In the genomic region with DNA sequence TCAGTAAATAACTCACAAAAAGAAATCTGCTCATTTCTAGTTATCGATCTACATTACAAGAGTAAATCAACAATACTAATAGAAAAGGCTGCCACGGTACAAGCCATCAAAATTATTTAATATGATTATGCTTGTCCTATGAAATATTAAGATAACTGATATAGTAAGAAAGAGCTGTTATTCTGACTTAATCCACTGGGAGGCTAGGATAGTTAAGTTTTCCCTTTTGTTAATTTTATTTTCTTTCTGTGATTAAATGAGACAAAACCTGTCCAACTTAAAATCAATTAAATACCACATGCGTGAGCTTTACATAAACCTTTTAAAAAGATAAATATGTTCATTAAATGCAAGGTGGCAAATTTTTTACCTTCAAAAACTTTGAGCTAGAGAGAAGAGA, we compare ENCODE assay signal across 17 cellular contexts.
A peak's percentile ranks its signal among the peaks of the same experiment; 100 is the strongest.
DNase-seq lines count a peak whose midpoint lies in the region; ATAC-seq and TF ChIP-seq lines count a peak whose summit lies in the region.
"Had no signal": no experiment of that assay in that cellular context is flagged by ENCODE, and none has a peak within 500 bp of the region (broad histone marks: within the 10 kb centered on the region; RNA-seq: fewer than 3 reads in every experiment).

No MANE protein-coding gene starts in this region.

- no peak for DNase-seq in activated naive CD8-positive, alpha-beta T cell treated with anti-CD3 and anti-CD28 coated beads for 36 hours
- no peak for DNase-seq in Panc1 (ENCODE audit: low read depth, low spot score)
- peak; percentile 12 for DNase-seq in fibroblast of peridontal ligament (ENCODE audit: extremely low read depth)
- DNase-seq in Calu3: no peak
- no peak for DNase-seq in NCI-H524 treated with DMSO at 0.1 percent for 48 hours (lab: John Stamatoyannopoulos, UW)
- no peak for DNase-seq in effector memory CD4-positive, alpha-beta T cell
- DNase-seq: activated naive CD4-positive, alpha-beta T cell; DMS153; effector memory CD8-positive, alpha-beta T cell; immature natural killer cell; NCI-H2029 treated with DMSO at 0.1 percent for 48 hours; RPMI8226 had no signal

- peaks cover 52% of the 10 kb centered on the region for H3K4me1 Mint-ChIP-seq in activated naive CD8-positive, alpha-beta T cell (ENCODE audit: low read depth)
- H3K4me1 Mint-ChIP-seq in activated naive CD8-positive, alpha-beta T cell treated with anti-CD3 and anti-CD28 coated beads for 36 hours: peaks cover 24% of the 10 kb centered on the region
- H3K4me1 Mint-ChIP-seq in Calu3 (ENCODE audit: low read depth, unreplicated experiment): no peaks in the 10 kb centered on the region

- no peaks in the 10 kb centered on the region for H3K36me3 ChIP-seq in Panc1 (ENCODE audit: control insufficient read depth, insufficient read depth, low read length)
- no peaks in the 10 kb centered on the region for H3K36me3 ChIP-seq in effector memory CD4-positive, alpha-beta T cell (ENCODE audit: control insufficient read depth, insufficient read depth, low read length)

- ATAC-seq in Panc1 (no peak), GM21381 (IDR thresholded peaks at IDR 0.05; ENCODE audit: unreplicated experiment) (no peak)
- ATAC-seq: effector memory CD8-positive, alpha-beta T cell; gastroesophageal sphincter had no signal

- H3K9me3 ChIP-seq in Panc1 (ENCODE audit: control insufficient read depth, insufficient read depth, low read depth, low read length): no peaks in the 10 kb centered on the region
- H3K9me3 ChIP-seq in effector memory CD4-positive, alpha-beta T cell (ENCODE audit: control insufficient read depth, low read length): no peaks in the 10 kb centered on the region

- CTCF ChIA-PET in Panc1 (lab: Charles Lee): no interaction called here
- CTCF ChIA-PET in Calu3 (lab: Charles Lee): no interaction called here

- no peaks in the 10 kb centered on the region for H3K27me3 Mint-ChIP-seq in activated naive CD8-positive, alpha-beta T cell
- no peaks in the 10 kb centered on the region for H3K27me3 Mint-ChIP-seq in activated naive CD8-positive, alpha-beta T cell treated with anti-CD3 and anti-CD28 coated beads for 36 hours
- no peaks in the 10 kb centered on the region for H3K27me3 Mint-ChIP-seq in Calu3 (ENCODE audit: unreplicated experiment)
- H3K27me3 Mint-ChIP-seq: effector memory CD8-positive, alpha-beta T cell had no signal

- H3K9me3 Mint-ChIP-seq in activated naive CD8-positive, alpha-beta T cell (ENCODE audit: low read depth): peaks cover 6% of the 10 kb centered on the region
- H3K9me3 Mint-ChIP-seq in activated naive CD8-positive, alpha-beta T cell treated with anti-CD3 and anti-CD28 coated beads for 36 hours: peaks cover 6% of the 10 kb centered on the region
- peaks cover 3% of the 10 kb centered on the region for H3K9me3 Mint-ChIP-seq in Calu3 (ENCODE audit: low read depth, unreplicated experiment)
- H3K9me3 Mint-ChIP-seq: immature natural killer cell had no signal

- intact Hi-C loops in Panc1 (cut with micrococcal nuclease; ENCODE audit: unreplicated experiment): no loop called here
- intact Hi-C loops in Calu3 (cut with micrococcal nuclease; ENCODE audit: unreplicated experiment): no loop called here

- H3K27ac ChIP-seq in Panc1 (ENCODE audit: low read length): no peak overlapping the region
- no peak overlapping the region for H3K27ac ChIP-seq in effector memory CD4-positive, alpha-beta T cell (ENCODE audit: insufficient read depth, low read length, poor library complexity, severe bottlenecking)
- H3K27ac ChIP-seq: cardiac muscle cell, gastroesophageal sphincter had no signal

- peaks cover 22% of the 10 kb centered on the region for H3K36me3 Mint-ChIP-seq in activated naive CD8-positive, alpha-beta T cell
- peaks cover 45% of the 10 kb centered on the region for H3K36me3 Mint-ChIP-seq in activated naive CD8-positive, alpha-beta T cell treated with anti-CD3 and anti-CD28 coated beads for 36 hours
- no peaks in the 10 kb centered on the region for H3K36me3 Mint-ChIP-seq in Calu3 (ENCODE audit: insufficient read depth, unreplicated experiment)

- no peak overlapping the region for H3K4me3 Mint-ChIP-seq in activated naive CD8-positive, alpha-beta T cell
- H3K4me3 Mint-ChIP-seq in activated naive CD8-positive, alpha-beta T cell treated with anti-CD3 and anti-CD28 coated beads for 36 hours: no peak overlapping the region
- no peak overlapping the region for H3K4me3 Mint-ChIP-seq in Calu3 (ENCODE audit: low read depth, unreplicated experiment)
- H3K4me3 Mint-ChIP-seq: effector memory CD8-positive, alpha-beta T cell; immature natural killer cell had no signal

- H3K27ac Mint-ChIP-seq in activated naive CD8-positive, alpha-beta T cell: peak overlapping the region; percentile 94
- no peak overlapping the region for H3K27ac Mint-ChIP-seq in activated naive CD8-positive, alpha-beta T cell treated with anti-CD3 and anti-CD28 coated beads for 36 hours
- no peak overlapping the region for H3K27ac Mint-ChIP-seq in Calu3 (ENCODE audit: unreplicated experiment)

- no peaks in the 10 kb centered on the region for H3K27me3 ChIP-seq in Panc1 (ENCODE audit: control insufficient read depth, insufficient read depth, low read length)
- H3K27me3 ChIP-seq in effector memory CD4-positive, alpha-beta T cell (replicated peaks; ENCODE audit: control insufficient read depth, insufficient read depth, low read length, poor library complexity, severe bottlenecking): no peaks in the 10 kb centered on the region
- H3K27me3 ChIP-seq: cardiac muscle cell, gastroesophageal sphincter had no signal

- in situ Hi-C loops in Panc1 (cut with HindIII; ENCODE audit: low pct_unique_long_range_greater_than_20kb, low sequenced_read_pairs): no loop called here

- POLR2A ChIA-PET in Panc1 (lab: Charles Lee): no interaction called here

- H3K4me3 ChIP-seq in Panc1 (ENCODE audit: low read depth in 2 of 2, low read length in 2 of 2): no peak overlapping the region
- no peak overlapping the region for H3K4me3 ChIP-seq in effector memory CD4-positive, alpha-beta T cell (ENCODE audit: insufficient read depth, low read depth, low read length, poor library complexity, severe bottlenecking)
- H3K4me3 ChIP-seq: cardiac muscle cell, gastroesophageal sphincter, smooth muscle cell had no signal

- TF ChIP-seq CTCF in Panc1 (IDR thresholded peaks at IDR 0.05): peak; percentile 10; the same call in 1 of the 2 replicates
- TF ChIP-seq CTCF in Calu3 (IDR thresholded peaks at IDR 0.05; ENCODE audit: unreplicated experiment): no peak

- no peaks in the 10 kb centered on the region for H3K4me1 ChIP-seq in Panc1 (ENCODE audit: control insufficient read depth, insufficient read depth, low read length)
- no peaks in the 10 kb centered on the region for H3K4me1 ChIP-seq in effector memory CD4-positive, alpha-beta T cell (ENCODE audit: control insufficient read depth, insufficient read depth, low read length, poor library complexity, severe bottlenecking)
- H3K4me1 ChIP-seq: gastroesophageal sphincter had no signal

- BruUV-seq in Panc1 (replicated peaks; lab: Mats Ljungman, UMichigan) (no TSS peak), Calu3 (replicated peaks; lab: Mats Ljungman, UMichigan) (no TSS peak)
